Comparison of ENCODE assay signal across 2 cellular contexts in the genomic region with DNA sequence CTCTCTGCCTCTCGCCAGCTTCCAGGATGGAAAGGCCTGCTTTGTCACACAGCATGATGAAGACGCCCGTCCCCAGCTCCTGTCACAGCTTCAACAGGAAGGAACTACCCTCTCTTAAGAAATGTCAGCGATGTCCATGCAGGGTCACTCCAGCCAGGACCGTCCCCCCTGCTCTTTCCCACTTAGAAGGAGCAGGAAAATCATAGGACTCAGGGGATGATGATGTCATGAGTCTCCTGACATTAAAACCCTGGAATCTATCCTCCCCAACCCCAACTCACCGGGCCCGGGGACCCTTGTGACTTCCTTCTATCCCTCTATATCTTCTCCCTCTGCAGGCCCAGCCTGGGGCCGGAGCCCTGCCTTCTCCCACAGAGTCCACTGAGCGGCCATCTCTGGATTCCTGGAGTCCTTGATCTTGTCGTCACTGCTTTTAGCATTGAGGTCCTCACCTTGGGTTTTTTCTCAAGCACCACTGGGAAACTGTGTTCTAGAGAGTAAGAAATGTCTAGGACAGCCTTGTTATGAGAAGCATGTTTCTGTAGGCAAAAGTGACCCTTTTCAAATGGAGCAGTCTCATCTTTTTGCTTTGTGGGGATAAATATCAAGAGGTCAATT.
TF ChIP-seq lines count a peak whose summit lies in the region.

No MANE protein-coding gene starts in this region.

TF ChIP-seq in K562, 482 proteins besides CTCF, POLR2A, EP300 and RAD21:
- TF ChIP-seq CTBP1 (IDR thresholded peaks at IDR 0.05; ENCODE audit: borderline replicate concordance): 0 out of 2 replicates have a peak, but pooled peaks have one; percentile 2
- TF ChIP-seq MAFG (tag; conservative IDR thresholded peaks at IDR 0.05): no peak
- TF ChIP-seq ATF3 (IDR thresholded peaks at IDR 0.05): 0 out of 2 replicates have a peak, but pooled peaks have one; percentile 13
- no peak for TF ChIP-seq ATF3 (CRISPR knock-in tag; conservative IDR thresholded peaks at IDR 0.05)
TF ChIP-seq in K562: peak in this region for 2.

TF ChIP-seq in SK-N-SH treated with all-trans-retinoic acid at 6 μM for 48 hours, 23 proteins besides CTCF, POLR2A, EP300 and RAD21:
- no peak for TF ChIP-seq ESRRG (CRISPR knock-in tag; IDR thresholded peaks at IDR 0.05)
- TF ChIP-seq PPARA (CRISPR knock-in tag; IDR thresholded peaks at IDR 0.05; ENCODE audit: borderline replicate concordance): no peak
- no peak for TF ChIP-seq GLIS3 (CRISPR knock-in tag; IDR thresholded peaks at IDR 0.05)
- TF ChIP-seq ZNF565 (CRISPR knock-in tag; conservative IDR thresholded peaks at IDR 0.05; ENCODE audit: low read depth): no peak
